8 cellular contexts compared by ENCODE assay signal in the genomic region with DNA sequence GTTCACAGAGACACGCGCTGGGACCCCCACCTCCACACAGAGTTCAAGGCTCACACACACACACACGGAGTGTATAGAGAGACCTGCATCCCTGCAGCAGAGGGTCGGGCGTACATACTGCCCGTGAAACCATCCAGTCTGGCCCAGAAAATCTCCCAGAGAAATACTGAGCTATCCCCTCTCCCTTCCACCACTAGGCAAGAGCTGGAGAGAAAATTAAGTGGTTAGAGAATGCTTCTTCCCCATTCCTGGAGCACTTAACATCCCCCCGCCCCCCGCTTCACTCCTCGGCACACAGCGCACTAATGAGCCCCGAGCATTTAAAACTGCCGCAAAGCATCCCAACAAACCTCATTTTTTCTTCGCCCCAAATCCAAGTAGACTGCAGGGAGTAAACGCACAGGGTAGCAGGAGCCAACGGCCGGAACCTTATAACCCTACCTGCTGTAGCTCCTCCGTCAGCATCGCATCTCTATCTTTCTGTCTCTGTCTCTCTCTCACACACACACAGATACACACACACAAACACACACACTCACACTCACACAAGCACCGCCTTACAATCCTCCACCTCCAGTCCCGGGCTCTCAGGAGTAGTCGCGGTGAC. TPM values are rescaled to one million over a fixed set of nuclear protein-coding genes. Genes with fewer than 3 reads are reported as not detected.
DNase-seq lines count a peak whose midpoint lies in the region; ATAC-seq lines count a peak whose summit lies in the region.

No MANE protein-coding gene starts in this region.

- no peak overlapping the region for H3K27ac Mint-ChIP-seq in activated CD8-positive, alpha-beta T cell treated with anti-CD3 and anti-CD28 coated beads, Interleukin-2, amount 10 ng/mL, durations not matched to agents 7 days and 5 days

- ATAC-seq in activated CD4-positive, CD25-positive, alpha-beta regulatory T cell treated with anti-CD3 and anti-CD28 coated beads, Interleukin-2, amount 50 U/mL, for 24 hours: peak; percentile 9 to 11
- ATAC-seq in activated CD8-positive, alpha-beta T cell treated with anti-CD3 and anti-CD28 coated beads, Interleukin-2, amount 10 ng/mL, durations not matched to agents 7 days and 5 days: peak; percentile 11
- ATAC-seq in HG02623 (IDR thresholded peaks at IDR 0.05; ENCODE audit: unreplicated experiment) (no peak), HG02642 (IDR thresholded peaks at IDR 0.05; ENCODE audit: poor library complexity, unreplicated experiment) (no peak)

- POLR2A ChIA-PET in activated CD8-positive, alpha-beta T cell treated with anti-CD3 and anti-CD28 coated beads, Interleukin-2, amount 10 ng/mL, durations not matched to agents 7 days and 5 days (lab: Charles Lee): interaction anchor here (0.6 to 7.5 kb wide), 44 partner anchors 9 to 714 kb away, joined by 3 to 268 read pairs (median 6); no protein-coding TSS in a partner anchor

- H3K4me3 Mint-ChIP-seq in activated CD8-positive, alpha-beta T cell treated with anti-CD3 and anti-CD28 coated beads, Interleukin-2, amount 10 ng/mL, durations not matched to agents 7 days and 5 days: no peak overlapping the region

- CTCF ChIA-PET in activated CD8-positive, alpha-beta T cell treated with anti-CD3 and anti-CD28 coated beads, Interleukin-2, amount 10 ng/mL, durations not matched to agents 7 days and 5 days (lab: Charles Lee): interaction anchor here (0.9 to 5.6 kb wide), 35 partner anchors 12 to 714 kb away, joined by 3 to 56 read pairs (median 6); no protein-coding TSS in a partner anchor

- no peaks in the 10 kb centered on the region for H3K27me3 Mint-ChIP-seq in activated CD8-positive, alpha-beta T cell treated with anti-CD3 and anti-CD28 coated beads, Interleukin-2, amount 10 ng/mL, durations not matched to agents 7 days and 5 days (ENCODE audit: low read depth)

- H3K36me3 Mint-ChIP-seq in activated CD8-positive, alpha-beta T cell treated with anti-CD3 and anti-CD28 coated beads, Interleukin-2, amount 10 ng/mL, durations not matched to agents 7 days and 5 days (ENCODE audit: low read depth): no peaks in the 10 kb centered on the region

- H3K9me3 Mint-ChIP-seq in activated CD8-positive, alpha-beta T cell treated with anti-CD3 and anti-CD28 coated beads, Interleukin-2, amount 10 ng/mL, durations not matched to agents 7 days and 5 days (ENCODE audit: insufficient read depth): peaks cover 10% of the 10 kb centered on the region

- no peak for DNase-seq in activated CD4-positive, CD25-positive, alpha-beta regulatory T cell (lab: John Stamatoyannopoulos, UW)
- DNase-seq in HPDE6-E6E7 (ENCODE audit: extremely low spot score) (peak; percentile 16), glomerular visceral epithelial cell (ENCODE audit: extremely low spot score) (peak; percentile 58), posterior vena cava (ENCODE audit: low spot score) (peak; percentile 81)
- DNase-seq in activated CD8-positive, alpha-beta T cell treated with anti-CD3 and anti-CD28 coated beads, Interleukin-2, amount 10 ng/mL, durations not matched to agents 7 days and 5 days: peak; percentile 31

- peaks cover 15% of the 10 kb centered on the region for H3K4me1 Mint-ChIP-seq in activated CD8-positive, alpha-beta T cell treated with anti-CD3 and anti-CD28 coated beads, Interleukin-2, amount 10 ng/mL, durations not matched to agents 7 days and 5 days (ENCODE audit: low read depth)

- intact Hi-C loops in posterior vena cava (cut with DNase I): no loop called here

RNA-seq across cellular contexts. Expression of a gene that starts 0.4 kb away (rescaled TPM):
- total RNA-seq in activated CD8-positive, alpha-beta T cell treated with anti-CD3 and anti-CD28 coated beads, Interleukin-2, amount 10 ng/mL, durations not matched to agents 7 days and 5 days: 10 to 100 TPM; 12.1 to 13.0 TPM
- total RNA-seq in posterior vena cava: 1 to 10 TPM; 4.7 to 8.0 TPM

Comparison
In these comparisons a context has a peak if more than half of its experiments do, and no peak if none do; other contexts are left out.
1. ATAC-seq: peak in activated CD4-positive, CD25-positive, alpha-beta regulatory T cell treated with anti-CD3 and anti-CD28 coated beads, Interleukin-2, amount 50 U/mL, for 24 hours (2 of 2) and activated CD8-positive, alpha-beta T cell treated with anti-CD3 and anti-CD28 coated beads, Interleukin-2, amount 10 ng/mL, durations not matched to agents 7 days and 5 days (single experiment); none in HG02623 (single experiment) and HG02642 (single experiment).
2. DNase-seq: peak in HPDE6-E6E7 (single experiment), activated CD8-positive, alpha-beta T cell treated with anti-CD3 and anti-CD28 coated beads, Interleukin-2, amount 10 ng/mL, durations not matched to agents 7 days and 5 days (single experiment), glomerular visceral epithelial cell (single experiment) and posterior vena cava (single experiment); none in activated CD4-positive, CD25-positive, alpha-beta regulatory T cell (0 of 4).